In genomic region chr5:39816111-39816834, GRCh38 we compare ENCODE assay signal across 16 cellular contexts.
DNase-seq lines count a peak whose midpoint lies in the region; ATAC-seq and TF ChIP-seq lines count a peak whose summit lies in the region.
"Had no signal": no experiment of that assay in that cellular context is flagged by ENCODE, and none has a peak within 500 bp of the region (broad histone marks: within the 10 kb centered on the region; RNA-seq: fewer than 3 reads in every experiment).

No MANE protein-coding gene starts in this region.

- no peaks in the 10 kb centered on the region for H4K20me1 ChIP-seq in hepatocyte (ENCODE audit: insufficient read depth, poor library complexity, severe bottlenecking)
- H4K20me1 ChIP-seq: BLaER1 had no signal

- peak; percentile 10 for DNase-seq in activated CD4-positive, alpha-beta T cell treated with anti-CD3 and anti-CD28 coated beads, Interleukin-2, amount 10 ng/mL, durations not matched to agents 24 days and 14 days
- DNase-seq in activated CD4-positive, alpha-beta T cell treated with anti-CD3 and anti-CD28 coated beads for 1 hour, result no peak
- DNase-seq in hepatocyte (ENCODE audit: low spot score) (no peak), mesothelial cell of epicardium (ENCODE audit: low spot score in 2 of 2, unreplicated experiment in 2 of 2) (no peak), NCI-H2029 treated with DMSO at 0.1 percent for 48 hours (lab: John Stamatoyannopoulos, UW) (no peak), NCI-H187 treated with DMSO at 0.1 percent for 48 hours (lab: John Stamatoyannopoulos, UW) (no peak), foreskin fibroblast (no peak)
- DNase-seq in stimulated activated naive B cell treated with anti-CD40 and anti-IgM and Interleukin-4, amounts not matched to agents 10 μg/mL and 1 μg/mL and 100 μg/mL, for 72 hours, result no peak
- DNase-seq: AML-193; CD8-positive, alpha-beta memory T cell; DND-41; GF-D8 had no signal

- no peaks in the 10 kb centered on the region for H3K9me2 ChIP-seq in hepatocyte (replicated peaks; ENCODE audit: insufficient read depth)

- H3K36me3 Mint-ChIP-seq in activated CD4-positive, alpha-beta T cell treated with anti-CD3 and anti-CD28 coated beads, Interleukin-2, amount 10 ng/mL, durations not matched to agents 24 days and 14 days (ENCODE audit: low read depth), result no peaks in the 10 kb centered on the region
- no peaks in the 10 kb centered on the region for H3K36me3 Mint-ChIP-seq in mesothelial cell of epicardium
- no peaks in the 10 kb centered on the region for H3K36me3 Mint-ChIP-seq in stimulated activated naive B cell treated with anti-CD40 and anti-IgM and Interleukin-4, amounts not matched to agents 10 μg/mL and 1 μg/mL and 100 μg/mL, for 72 hours
- H3K36me3 Mint-ChIP-seq: CD8-positive, alpha-beta memory T cell had no signal

- H3K36me3 ChIP-seq in hepatocyte (replicated peaks; ENCODE audit: insufficient read depth, low read depth), result no peaks in the 10 kb centered on the region
- H3K36me3 ChIP-seq: BLaER1 had no signal

- H3K27ac ChIP-seq in hepatocyte, result peak overlapping the region; percentile 40
- H3K27ac ChIP-seq: 22Rv1, BLaER1 had no signal

- H3K4me1 ChIP-seq in hepatocyte (ENCODE audit: insufficient read depth), result peaks cover 13% of the 10 kb centered on the region
- H3K4me1 ChIP-seq: BLaER1, Caco-2 had no signal

- no peaks in the 10 kb centered on the region for H3K4me1 Mint-ChIP-seq in activated CD4-positive, alpha-beta T cell treated with anti-CD3 and anti-CD28 coated beads, Interleukin-2, amount 10 ng/mL, durations not matched to agents 24 days and 14 days
- peaks cover 8% of the 10 kb centered on the region for H3K4me1 Mint-ChIP-seq in mesothelial cell of epicardium
- H3K4me1 Mint-ChIP-seq in stimulated activated naive B cell treated with anti-CD40 and anti-IgM and Interleukin-4, amounts not matched to agents 10 μg/mL and 1 μg/mL and 100 μg/mL, for 72 hours, result no peaks in the 10 kb centered on the region
- H3K4me1 Mint-ChIP-seq: CD8-positive, alpha-beta memory T cell had no signal

- WGBS in hepatocyte (ENCODE audit: low lambda C conversion rate, missing lambda C conversion rate), result 54% methylated on average over 5 of the region's 5 CpGs

- TF ChIP-seq CTCF in hepatocyte (IDR thresholded peaks at IDR 0.05; ENCODE audit: poor library complexity), result no peak
- no peak for TF ChIP-seq CTCF in mesothelial cell of epicardium (IDR thresholded peaks at IDR 0.05; ENCODE audit: unreplicated experiment)
- no peak for TF ChIP-seq CTCF in foreskin fibroblast (IDR thresholded peaks at IDR 0.05; ENCODE audit: low read depth, low read length)

- no peak for ATAC-seq in stimulated activated naive B cell treated with anti-CD40 and anti-IgM and Interleukin-4, amounts not matched to agents 10 μg/mL and 1 μg/mL and 100 μg/mL, for 72 hours (replicated peaks)
- ATAC-seq: HCT116 had no signal

- intact Hi-C loops in activated CD4-positive, alpha-beta T cell treated with anti-CD3 and anti-CD28 coated beads, Interleukin-2, amount 10 ng/mL, durations not matched to agents 24 days and 14 days (cut with micrococcal nuclease), result no loop called here

- H3K27ac Mint-ChIP-seq in activated CD4-positive, alpha-beta T cell treated with anti-CD3 and anti-CD28 coated beads, Interleukin-2, amount 10 ng/mL, durations not matched to agents 24 days and 14 days, result no peak overlapping the region
- H3K27ac Mint-ChIP-seq in mesothelial cell of epicardium, result peak overlapping the region; percentile 33
- no peak overlapping the region for H3K27ac Mint-ChIP-seq in stimulated activated naive B cell treated with anti-CD40 and anti-IgM and Interleukin-4, amounts not matched to agents 10 μg/mL and 1 μg/mL and 100 μg/mL, for 72 hours
- H3K27ac Mint-ChIP-seq: CD8-positive, alpha-beta memory T cell had no signal

- no peaks in the 10 kb centered on the region for H3K9me3 ChIP-seq in hepatocyte (ENCODE audit: low read depth)
- H3K9me3 ChIP-seq: BLaER1, Caco-2 had no signal

- no peak overlapping the region for H3K4me3 Mint-ChIP-seq in activated CD4-positive, alpha-beta T cell treated with anti-CD3 and anti-CD28 coated beads, Interleukin-2, amount 10 ng/mL, durations not matched to agents 24 days and 14 days
- no peak overlapping the region for H3K4me3 Mint-ChIP-seq in mesothelial cell of epicardium
- no peak overlapping the region for H3K4me3 Mint-ChIP-seq in stimulated activated naive B cell treated with anti-CD40 and anti-IgM and Interleukin-4, amounts not matched to agents 10 μg/mL and 1 μg/mL and 100 μg/mL, for 72 hours
- H3K4me3 Mint-ChIP-seq: CD8-positive, alpha-beta memory T cell had no signal

- no peaks in the 10 kb centered on the region for H3K27me3 ChIP-seq in hepatocyte
- H3K27me3 ChIP-seq: BLaER1 had no signal

- H3K4me3 ChIP-seq in hepatocyte (no peak overlapping the region), foreskin fibroblast (ENCODE audit: low read depth in 1 of 2, low read length in 2 of 2) (no peak overlapping the region)
- H3K4me3 ChIP-seq: BLaER1 had no signal

- no peaks in the 10 kb centered on the region for H3K9me3 Mint-ChIP-seq in activated CD4-positive, alpha-beta T cell treated with anti-CD3 and anti-CD28 coated beads, Interleukin-2, amount 10 ng/mL, durations not matched to agents 24 days and 14 days
- no peaks in the 10 kb centered on the region for H3K9me3 Mint-ChIP-seq in mesothelial cell of epicardium
- peaks cover 0 to 2% of the 10 kb centered on the region in 2 donors for H3K9me3 Mint-ChIP-seq in stimulated activated naive B cell treated with anti-CD40 and anti-IgM and Interleukin-4, amounts not matched to agents 10 μg/mL and 1 μg/mL and 100 μg/mL, for 72 hours
- H3K9me3 Mint-ChIP-seq: CD8-positive, alpha-beta memory T cell had no signal

- H3K27me3 Mint-ChIP-seq in activated CD4-positive, alpha-beta T cell treated with anti-CD3 and anti-CD28 coated beads, Interleukin-2, amount 10 ng/mL, durations not matched to agents 24 days and 14 days, result peaks cover 2% of the 10 kb centered on the region
- no peaks in the 10 kb centered on the region for H3K27me3 Mint-ChIP-seq in mesothelial cell of epicardium (ENCODE audit: low read depth)
- H3K27me3 Mint-ChIP-seq in stimulated activated naive B cell treated with anti-CD40 and anti-IgM and Interleukin-4, amounts not matched to agents 10 μg/mL and 1 μg/mL and 100 μg/mL, for 72 hours, result no peaks in the 10 kb centered on the region

- peak overlapping the region; percentile 41 for H3K4me2 ChIP-seq in hepatocyte
- H3K4me2 ChIP-seq: BLaER1 had no signal

- H3K79me2 ChIP-seq in hepatocyte, result no peaks in the 10 kb centered on the region

- no peak overlapping the region for H2AFZ ChIP-seq in hepatocyte
